In the genomic region with DNA sequence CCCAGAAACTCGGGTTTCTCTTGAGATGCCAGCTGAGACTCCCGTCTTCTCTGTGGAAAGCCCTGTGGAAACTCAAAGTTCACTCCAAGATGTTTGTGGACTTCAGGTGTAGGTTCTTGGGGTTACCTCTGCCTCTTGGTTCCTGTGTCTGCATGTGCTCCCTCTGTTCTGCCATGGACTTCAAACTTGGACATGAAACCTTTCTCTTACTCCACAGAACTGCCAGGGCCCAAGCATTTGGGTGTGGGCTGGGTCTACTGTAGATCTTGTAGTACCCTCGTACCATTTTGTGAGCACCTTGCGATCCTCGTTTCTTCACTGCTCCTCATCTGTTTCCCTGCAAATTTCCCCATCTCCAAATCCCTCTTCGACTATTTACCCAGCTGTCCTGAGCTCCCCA, we compare ENCODE assay signal across 30 cellular contexts.
"Had no signal": no experiment of that assay in that cellular context is flagged by ENCODE, and none has a peak within 500 bp of the region (broad histone marks: within the 10 kb centered on the region; RNA-seq: fewer than 3 reads in every experiment).

No MANE protein-coding gene starts in this region.

- DNase-seq: activated B cell treated with CpG ODN at 0.5 μM for 24 hours; activated CD4-positive, alpha-beta T cell treated with anti-CD3 and anti-CD28 coated beads, Interleukin-2, amount 10 ng/mL, durations not matched to agents 24 days and 14 days; activated CD8-positive, alpha-beta memory T cell treated with anti-CD3 and anti-CD28 coated beads, Interleukin-2, amount 50 U/mL, for 48 hours; activated gamma-delta T cell; activated naive CD4-positive, alpha-beta T cell; activated naive CD4-positive, alpha-beta T cell treated with anti-CD3 and anti-CD28 coated beads, Interleukin-2, amount 10 ng/mL, durations not matched to agents 7 days and 5 days; activated naive CD8-positive, alpha-beta T cell treated with anti-CD3 and anti-CD28 coated beads, Interleukin-2, amount 10 ng/mL, durations not matched to agents 7 days and 5 days; activated T-cell treated with anti-CD3 and anti-CD28 coated beads for 4 hours; activated T-cell treated with anti-CD3 and anti-CD28 coated beads, Interleukin-2, amount 50 U/mL, for 72 hours; central memory CD4-positive, alpha-beta T cell; cerebellar nuclear complex; colonic mucosa; effector memory CD4-positive, alpha-beta T cell; endodermal cell; foreskin keratinocyte; heart right ventricle; T-helper 1 cell; T-helper 17 cell; T1000; WERI-Rb-1 had no signal

- H3K9me3 ChIP-seq: ascending aorta, breast epithelium, colonic mucosa, gastroesophageal sphincter, heart right ventricle had no signal

- H3K4me3 Mint-ChIP-seq: activated B cell treated with CpG ODN at 0.5 μM for 24 hours; activated CD4-positive, alpha-beta T cell treated with anti-CD3 and anti-CD28 coated beads, Interleukin-2, amount 10 ng/mL, durations not matched to agents 24 days and 14 days; activated naive CD4-positive, alpha-beta T cell treated with anti-CD3 and anti-CD28 coated beads, Interleukin-2, amount 10 ng/mL, durations not matched to agents 7 days and 5 days; activated naive CD8-positive, alpha-beta T cell treated with anti-CD3 and anti-CD28 coated beads, Interleukin-2, amount 10 ng/mL, durations not matched to agents 7 days and 5 days; activated T-cell treated with anti-CD3 and anti-CD28 coated beads, Interleukin-2, amount 50 U/mL, for 24 hours; activated T-cell treated with anti-CD3 and anti-CD28 coated beads, Interleukin-2, amount 50 U/mL, for 72 hours; brain; endodermal cell; T-helper 17 cell; T-helper 2 cell treated with Interferon-gamma antibody and Interleukin-4, amounts not matched to agents 5 μg/mL and 100 μg/mL, for 36 hours had no signal

- H3K4me1 ChIP-seq: ascending aorta, breast epithelium, colonic mucosa, foreskin keratinocyte had no signal

- H3K4me3 ChIP-seq: ascending aorta, breast epithelium, cardiac muscle cell, colonic mucosa, gastroesophageal sphincter, heart right ventricle had no signal

- H3K27me3 Mint-ChIP-seq: activated B cell treated with CpG ODN at 0.5 μM for 24 hours; activated CD4-positive, alpha-beta T cell treated with anti-CD3 and anti-CD28 coated beads, Interleukin-2, amount 10 ng/mL, durations not matched to agents 24 days and 14 days; activated naive CD4-positive, alpha-beta T cell treated with anti-CD3 and anti-CD28 coated beads, Interleukin-2, amount 10 ng/mL, durations not matched to agents 7 days and 5 days; activated naive CD8-positive, alpha-beta T cell treated with anti-CD3 and anti-CD28 coated beads, Interleukin-2, amount 10 ng/mL, durations not matched to agents 7 days and 5 days; activated T-cell treated with anti-CD3 and anti-CD28 coated beads, Interleukin-2, amount 50 U/mL, for 24 hours; brain; T-helper 17 cell had no signal

- H3K36me3 ChIP-seq: ascending aorta, breast epithelium, cardiac muscle cell, colonic mucosa, gastroesophageal sphincter, heart right ventricle, WERI-Rb-1 had no signal

- H3K27ac ChIP-seq: ascending aorta, breast epithelium, cardiac muscle cell, colonic mucosa, foreskin keratinocyte, gastroesophageal sphincter, heart right ventricle, WERI-Rb-1 had no signal

- H3K27ac Mint-ChIP-seq: activated B cell treated with CpG ODN at 0.5 μM for 24 hours; activated CD4-positive, alpha-beta T cell treated with anti-CD3 and anti-CD28 coated beads, Interleukin-2, amount 10 ng/mL, durations not matched to agents 24 days and 14 days; activated naive CD8-positive, alpha-beta T cell treated with anti-CD3 and anti-CD28 coated beads, Interleukin-2, amount 10 ng/mL, durations not matched to agents 7 days and 5 days; activated T-cell treated with anti-CD3 and anti-CD28 coated beads, Interleukin-2, amount 50 U/mL, for 24 hours; activated T-cell treated with anti-CD3 and anti-CD28 coated beads, Interleukin-2, amount 50 U/mL, for 72 hours; brain; endodermal cell; T-helper 2 cell treated with Interferon-gamma antibody and Interleukin-4, amounts not matched to agents 5 μg/mL and 100 μg/mL, for 36 hours had no signal

- ATAC-seq: activated CD4-positive, CD25-positive, alpha-beta regulatory T cell treated with anti-CD3 and anti-CD28 coated beads, Interleukin-2, amount 50 U/mL, for 24 hours; activated naive CD4-positive, alpha-beta T cell treated with anti-CD3 and anti-CD28 coated beads, Interleukin-2, amount 50 U/mL, for 72 hours; activated T-cell treated with anti-CD3 and anti-CD28 coated beads, Interleukin-2, amount 50 U/mL, for 72 hours; esophagus mucosa; foreskin keratinocyte; gastroesophageal sphincter; heart right ventricle; T-helper 17 cell had no signal

- H3K9me3 Mint-ChIP-seq: activated B cell treated with CpG ODN at 0.5 μM for 24 hours; activated CD4-positive, alpha-beta T cell treated with anti-CD3 and anti-CD28 coated beads, Interleukin-2, amount 10 ng/mL, durations not matched to agents 24 days and 14 days; activated naive CD4-positive, alpha-beta T cell treated with anti-CD3 and anti-CD28 coated beads, Interleukin-2, amount 10 ng/mL, durations not matched to agents 7 days and 5 days; activated naive CD4-positive, alpha-beta T cell treated with anti-CD3 and anti-CD28 coated beads, Interleukin-2, amount 50 U/mL, for 72 hours; activated naive CD8-positive, alpha-beta T cell treated with anti-CD3 and anti-CD28 coated beads, Interleukin-2, amount 10 ng/mL, durations not matched to agents 7 days and 5 days; activated T-cell treated with anti-CD3 and anti-CD28 coated beads, Interleukin-2, amount 50 U/mL, for 24 hours; activated T-cell treated with anti-CD3 and anti-CD28 coated beads, Interleukin-2, amount 50 U/mL, for 72 hours; brain; endodermal cell; T-helper 2 cell treated with Interferon-gamma antibody and Interleukin-4, amounts not matched to agents 5 μg/mL and 100 μg/mL, for 36 hours had no signal

- H3K36me3 Mint-ChIP-seq: activated naive CD4-positive, alpha-beta T cell treated with anti-CD3 and anti-CD28 coated beads, Interleukin-2, amount 50 U/mL, for 72 hours; brain had no signal

- H3K27me3 ChIP-seq: ascending aorta, breast epithelium, cardiac muscle cell, colonic mucosa, foreskin keratinocyte, gastroesophageal sphincter, heart right ventricle had no signal
